Comparison of ENCODE assay signal across 27 cellular contexts in genomic region chr14:104019806-104020205, GRCh38.
"Had no signal": no experiment of that assay in that cellular context is flagged by ENCODE, and none has a peak within 500 bp of the region (broad histone marks: within the 10 kb centered on the region; RNA-seq: fewer than 3 reads in every experiment).

No MANE protein-coding gene starts in this region.

- H3K4me1 ChIP-seq: gastroesophageal sphincter, heart left ventricle, prostate gland, right atrium auricular region, stomach, tibial artery, upper lobe of left lung had no signal

- DNase-seq: dermis blood vessel endothelial cell; effector memory CD4-positive, alpha-beta T cell; foreskin fibroblast; heart left ventricle; kidney; mucosa of descending colon; naive B cell; stimulated activated CD4-positive, alpha-beta T cell treated with anti-CD3 and anti-CD28 coated beads, Interleukin-12 subunit alpha, Interleukin-12 subunit beta, amount 100 ng/mL, for 4 hours; stimulated activated CD4-positive, alpha-beta T cell treated with anti-CD3 and anti-CD28 coated beads, Interleukin-2, amount 100 ng/mL, for 24 hours; stimulated activated CD4-positive, alpha-beta T cell treated with anti-CD3 and anti-CD28 coated beads, Interleukin-4, amount 100 ng/mL, for 24 hours; stimulated activated naive CD4-positive, alpha-beta T cell treated with Interleukin-2 at 50 U/mL for 16 hours; stomach; tibial artery; upper lobe of left lung had no signal

- H3K4me1 Mint-ChIP-seq: naive B cell; neural crest cell; stimulated activated effector memory CD8-positive, alpha-beta T cell treated with anti-CD3 and anti-CD28 coated beads, Interleukin-12 subunit alpha, Interleukin-12 subunit beta, amount 100 ng/mL, for 72 hours had no signal

- H3K9me3 ChIP-seq: gastroesophageal sphincter, heart left ventricle, mucosa of descending colon, prostate gland, right atrium auricular region, stomach, tibial artery, upper lobe of left lung had no signal

- ATAC-seq: gastroesophageal sphincter; left lobe of liver; mucosa of descending colon; sciatic nerve; stimulated activated effector memory CD8-positive, alpha-beta T cell treated with anti-CD3 and anti-CD28 coated beads, Interleukin-12 subunit alpha, Interleukin-12 subunit beta, amount 100 ng/mL, for 72 hours had no signal

- H3K27ac Mint-ChIP-seq: memory B cell; naive B cell; natural killer cell treated with Interleukin-12 subunit alpha and Interleukin-12 subunit beta and Interleukin-15 and Interleukin-18, amount 100 ng/mL, for 72 hours; stimulated activated effector memory CD8-positive, alpha-beta T cell treated with anti-CD3 and anti-CD28 coated beads, Interleukin-12 subunit alpha, Interleukin-12 subunit beta, amount 100 ng/mL, for 72 hours had no signal

- H3K36me3 ChIP-seq: gastroesophageal sphincter, heart left ventricle, prostate gland, right atrium auricular region, stomach, tibial artery, upper lobe of left lung had no signal

- H3K9me3 Mint-ChIP-seq: memory B cell; naive B cell; natural killer cell treated with Interleukin-12 subunit alpha and Interleukin-12 subunit beta and Interleukin-15 and Interleukin-18, amount 100 ng/mL, for 72 hours; neural crest cell; stimulated activated effector memory CD8-positive, alpha-beta T cell treated with anti-CD3 and anti-CD28 coated beads, Interleukin-12 subunit alpha, Interleukin-12 subunit beta, amount 100 ng/mL, for 72 hours had no signal

- H3K27ac ChIP-seq: coronary artery, gastroesophageal sphincter, heart left ventricle, hepatocyte, prostate gland, right atrium auricular region, stomach, tibial artery, upper lobe of left lung had no signal

- H3K4me3 Mint-ChIP-seq: memory B cell; naive B cell; natural killer cell treated with Interleukin-12 subunit alpha and Interleukin-12 subunit beta and Interleukin-15 and Interleukin-18, amount 100 ng/mL, for 72 hours; neural crest cell; stimulated activated effector memory CD8-positive, alpha-beta T cell treated with anti-CD3 and anti-CD28 coated beads, Interleukin-12 subunit alpha, Interleukin-12 subunit beta, amount 100 ng/mL, for 72 hours had no signal

- H3K4me3 ChIP-seq: coronary artery, gastroesophageal sphincter, heart left ventricle, hepatocyte, lung, mucosa of descending colon, prostate gland, right atrium auricular region, smooth muscle cell, stomach, tibial artery, upper lobe of left lung had no signal

- H3K27me3 ChIP-seq: hepatocyte, right atrium auricular region, upper lobe of left lung had no signal

- H3K36me3 Mint-ChIP-seq: memory B cell; naive B cell; natural killer cell treated with Interleukin-12 subunit alpha and Interleukin-12 subunit beta and Interleukin-15 and Interleukin-18, amount 100 ng/mL, for 72 hours; stimulated activated effector memory CD8-positive, alpha-beta T cell treated with anti-CD3 and anti-CD28 coated beads, Interleukin-12 subunit alpha, Interleukin-12 subunit beta, amount 100 ng/mL, for 72 hours had no signal
